In genomic region chr10:3225589-3225988, GRCh38 we compare ENCODE assay signal across 16 cellular contexts. TPM values are rescaled to one million over a fixed set of nuclear protein-coding genes. Genes with fewer than 3 reads are reported as not detected.
DNase-seq lines count a peak whose midpoint lies in the region; ATAC-seq, FAIRE-seq and TF ChIP-seq lines count a peak whose summit lies in the region.
"Had no signal": no experiment of that assay in that cellular context is flagged by ENCODE, and none has a peak within 500 bp of the region (broad histone marks: within the 10 kb centered on the region; RNA-seq: fewer than 3 reads in every experiment).

No MANE protein-coding gene starts in this region.

- intact Hi-C loops in PC-9 (cut with micrococcal nuclease; ENCODE audit: unreplicated experiment) = no loop called here

- peak; percentile 82 for FAIRE-seq in keratinocyte (lab: Jason Lieb, UNC)
- FAIRE-seq: endothelial cell of umbilical vein had no signal

- no peak for TF ChIP-seq CTCF in AG04450 (IDR thresholded peaks at IDR 0.05; ENCODE audit: low read depth, low read length)
- TF ChIP-seq CTCF in cardiac fibroblast (IDR thresholded peaks at IDR 0.05; ENCODE audit: low read depth, low read length) = no peak
- TF ChIP-seq CTCF in keratinocyte (optimal IDR thresholded peaks at IDR 0.05 in 1 of 3, IDR thresholded peaks at IDR 0.05 in 1 of 3, conservative IDR thresholded peaks at IDR 0.05 in 1 of 3; ENCODE audit: extremely low read depth in 1 of 3, insufficient read depth in 2 of 3, low read length in 3 of 3) = no peak
- TF ChIP-seq CTCF in PC-9 (conservative IDR thresholded peaks at IDR 0.05) = no peak

- POLR2A ChIA-PET in AG04450 (lab: Yijun Ruan, JAX) (interaction anchor here (0.7 kb wide), 1 partner anchor 17 kb away, joined by 4 read pairs; no protein-coding TSS in a partner anchor), PC-9 (lab: Charles Lee; ENCODE audit: unreplicated experiment) (no interaction called here)

- no TSS peak for BruUV-seq in PC-9 (replicated peaks; lab: Mats Ljungman, UMichigan)

- peaks cover 18% of the 10 kb centered on the region; the same call in 1 of the 2 replicates for H3F3A ChIP-seq in PC-9 (ENCODE audit: insufficient read depth, low read depth)

- DNase-seq in AG04450 (ENCODE audit: low read depth, low spot score) (no peak), MG63 (peak; percentile 57), cardiac fibroblast (ENCODE audit: low read depth in 2 of 2) (peak; percentile 56 to 78), keratinocyte (ENCODE audit: low read depth, low spot score) (peak; percentile 46), GM19240 (ENCODE audit: insufficient read length, low spot score) (no peak), PC-9 (no peak)
- no peak for DNase-seq in activated CD4-positive, alpha-beta T cell treated with anti-CD3 and anti-CD28 coated beads, Interleukin-2, amount 50 U/mL, for 48 hours
- DNase-seq: activated CD4-positive, alpha-beta T cell treated with anti-CD3 and anti-CD28 coated beads, Interleukin-2, amount 10 ng/mL, durations not matched to agents 24 days and 14 days; hippocampal formation; Karpas-422; NCI-H1417; SJCRH30; upper lobe of left lung had no signal

- no peaks in the 10 kb centered on the region for H3K79me2 ChIP-seq in keratinocyte (ENCODE audit: control insufficient read depth, insufficient read depth, low read length)
- no peaks in the 10 kb centered on the region for H3K79me2 ChIP-seq in PC-9 (ENCODE audit: low read depth)

- H3K27ac ChIP-seq in AG04450 (ENCODE audit: low read depth, low read length) (peak overlapping the region; percentile 39), keratinocyte (ENCODE audit: control insufficient read depth, insufficient read depth, low read length) (peak overlapping the region; percentile 18), PC-9 (no peak overlapping the region)
- H3K27ac ChIP-seq: SJCRH30, upper lobe of left lung had no signal

- dilution Hi-C loops in keratinocyte (cut with MboI; ENCODE audit: extremely low pct_ligation_motif_present, low sequenced_read_pairs) = no loop called here

- H3K9me3 ChIP-seq in AG04450 (ENCODE audit: control insufficient read depth, insufficient read depth, low read length) = no peaks in the 10 kb centered on the region
- H3K9me3 ChIP-seq in MG63 = no peaks in the 10 kb centered on the region
- H3K9me3 ChIP-seq in keratinocyte (ENCODE audit: control insufficient read depth, low read depth, low read length) = no peaks in the 10 kb centered on the region
- no peaks in the 10 kb centered on the region for H3K9me3 ChIP-seq in PC-9 (ENCODE audit: insufficient read depth, low read depth)
- H3K9me3 ChIP-seq: SJCRH30, upper lobe of left lung had no signal

- H3K9me1 ChIP-seq in keratinocyte (ENCODE audit: control insufficient read depth, extremely low read depth, insufficient read depth, low read length) = no peaks in the 10 kb centered on the region

- H3K9me2 ChIP-seq in PC-9 (ENCODE audit: insufficient read depth) = no peaks in the 10 kb centered on the region

- ATAC-seq in HG03460 (IDR thresholded peaks at IDR 0.05; ENCODE audit: unreplicated experiment) = no peak
- ATAC-seq: stimulated activated memory B cell treated with anti-CD40 and anti-IgM and Interleukin-4, amounts not matched to agents 10 μg/mL and 1 μg/mL and 100 μg/mL, for 72 hours had no signal

- H3K4me3 ChIP-seq in AG04450 (ENCODE audit: low read depth, low read length) (no peak overlapping the region), MG63 (no peak overlapping the region), cardiac fibroblast (replicated peaks in 1 of 2; ENCODE audit: low read depth in 2 of 2, low read length in 2 of 2) (no peak overlapping the region), keratinocyte (ENCODE audit: control insufficient read depth in 2 of 3, extremely low read depth in 1 of 3, insufficient read depth in 2 of 3, low read depth in 1 of 3, low read length in 3 of 3) (no peak overlapping the region), PC-9 (no peak overlapping the region)
- H3K4me3 ChIP-seq: SJCRH30, upper lobe of left lung had no signal

- no peak overlapping the region for H2AFZ ChIP-seq in keratinocyte (ENCODE audit: control insufficient read depth, low read length)
- no peak overlapping the region for H2AFZ ChIP-seq in PC-9

- H4K20me1 ChIP-seq in keratinocyte (ENCODE audit: control insufficient read depth, extremely low read depth, insufficient read depth, low read length) (no peaks in the 10 kb centered on the region), PC-9 (ENCODE audit: insufficient read depth) (no peaks in the 10 kb centered on the region)

- H3K27me3 ChIP-seq in AG04450 (ENCODE audit: control insufficient read depth, insufficient read depth, low read length) (no peaks in the 10 kb centered on the region), MG63 (no peaks in the 10 kb centered on the region), keratinocyte (ENCODE audit: control insufficient read depth, extremely low read depth, insufficient read depth, low read length) (peaks cover 10% of the 10 kb centered on the region), PC-9 (ENCODE audit: insufficient read depth, low read depth) (no peaks in the 10 kb centered on the region)
- H3K27me3 ChIP-seq: SJCRH30, upper lobe of left lung had no signal

- H3K36me3 ChIP-seq in MG63 (no peaks in the 10 kb centered on the region), keratinocyte (ENCODE audit: control insufficient read depth in 2 of 2, extremely low read depth in 1 of 2, insufficient read depth in 2 of 2, low read length in 2 of 2) (no peaks in the 10 kb centered on the region), PC-9 (ENCODE audit: low read depth) (no peaks in the 10 kb centered on the region)
- H3K36me3 ChIP-seq: SJCRH30, upper lobe of left lung had no signal

- CTCF ChIA-PET in AG04450 (lab: Charles Lee) = interaction anchor here (1.1 kb wide), 1 partner anchor 28 kb away, joined by 3 read pairs; no protein-coding TSS in a partner anchor
- CTCF ChIA-PET in PC-9 (lab: Charles Lee) = no interaction called here

- no peak overlapping the region for H3K9ac ChIP-seq in keratinocyte (ENCODE audit: control insufficient read depth, extremely low read depth, insufficient read depth, low read length)

- peaks cover 37% of the 10 kb centered on the region for H3K4me1 ChIP-seq in keratinocyte (ENCODE audit: control insufficient read depth, extremely low read depth, insufficient read depth, low read length)
- peaks cover 20% of the 10 kb centered on the region for H3K4me1 ChIP-seq in PC-9 (replicated peaks; ENCODE audit: insufficient read depth)

- H3K4me2 ChIP-seq in keratinocyte (ENCODE audit: control insufficient read depth, extremely low read depth, insufficient read depth, low read depth, low read length) (peak overlapping the region; percentile 58), PC-9 (no peak overlapping the region)

RNA-seq across cellular contexts. Expression of gene PITRM1, which starts 53.0 kb away (rescaled TPM):
- polyA plus RNA-seq in AG04450 (2011; rRNA removed) (52.8 and 71.0 TPM in 2 replicates), keratinocyte (29.5 to 86.5 TPM (median 47.2 TPM) in 3 replicates)
- 63.4 and 71.1 TPM in 2 replicates for polyA minus RNA-seq in AG04450 (2011; rRNA and poly(A)+ RNA removed)
- 61.2 and 85.3 TPM in 2 replicates for total RNA-seq in MG63 (2014; rRNA removed; shearing (Covaris generic); ENCODE audit: low replicate concordance)
- 20.2 TPM for polyA plus RNA-seq in keratinocyte (2011; ENCODE audit: low read depth)
- 47.3 and 47.7 TPM in 2 replicates for polyA plus RNA-seq in keratinocyte (2011; cell fraction: cytosol; rRNA removed)
- polyA plus RNA-seq in keratinocyte (2011; cell fraction: nucleus; rRNA removed) = 120 and 126 TPM in 2 replicates
- 46.9 and 75.3 TPM in 2 replicates for polyA plus RNA-seq in keratinocyte (2012; ENCODE audit: low replicate concordance)
- polyA minus RNA-seq in keratinocyte = 32.0 to 86.5 TPM (median 65.6 TPM) in 3 replicates
- 43.9 TPM for polyA minus RNA-seq in keratinocyte (2011; cell fraction: cytosol; rRNA and poly(A)+ RNA removed)
- 53.9 and 82.5 TPM in 2 replicates for polyA minus RNA-seq in keratinocyte (2011; cell fraction: nucleus; rRNA and poly(A)+ RNA removed)
- total RNA-seq in PC-9 (2021) = 92.3 and 124 TPM in 2 replicates

Comparison
In these comparisons a context has a peak if more than half of its experiments do, and no peak if none do; other contexts are left out.
1. DNase-seq: peak in MG63 (single experiment), cardiac fibroblast (2 of 2) and keratinocyte (single experiment); none in AG04450 (single experiment), activated CD4-positive, alpha-beta T cell treated with anti-CD3 and anti-CD28 coated beads, Interleukin-2, amount 50 U/mL, for 48 hours (0 of 2), GM19240 (single experiment) and PC-9 (0 of 2).